Comparison of ENCODE assay signal across 8 cellular contexts in genomic region chr1:244075247-244075722, GRCh38. TPM values are rescaled to one million over a fixed set of nuclear protein-coding genes. Genes with fewer than 3 reads are reported as not detected.
DNase-seq lines count a peak whose midpoint lies in the region; ATAC-seq and TF ChIP-seq lines count a peak whose summit lies in the region.
"Had no signal": no experiment of that assay in that cellular context is flagged by ENCODE, and none has a peak within 500 bp of the region (broad histone marks: within the 10 kb centered on the region; RNA-seq: fewer than 3 reads in every experiment).

No MANE protein-coding gene starts in this region.

- no peak overlapping the region for H3K9ac ChIP-seq in neural progenitor cell

- peak; percentile 48 for ATAC-seq in GM18519 (IDR thresholded peaks at IDR 0.05; ENCODE audit: low FRiP score, unreplicated experiment)
- peak; percentile 19 for ATAC-seq in HG02588 (IDR thresholded peaks at IDR 0.05; ENCODE audit: unreplicated experiment)
- ATAC-seq in right lobe of liver, result no peak

- no peaks in the 10 kb centered on the region for H3K36me3 ChIP-seq in neural progenitor cell
- H3K36me3 ChIP-seq in right lobe of liver, result no peaks in the 10 kb centered on the region

- H3K4me1 Mint-ChIP-seq in activated T-helper 1 cell treated with anti-CD3 and anti-CD28 coated beads, Interleukin-12 subunit alpha, Interleukin-12 subunit beta, Interleukin-2, Interleukin-4 antibody, amounts not matched to agents 30 ng/mL and 10 ng/mL and 1 ng/mL, durations not matched to agents 14 hours and 24 hours and 36 hours (ENCODE audit: low read depth), result peaks cover 22% of the 10 kb centered on the region
- H3K4me1 Mint-ChIP-seq in neural progenitor cell (peaks cover 14% of the 10 kb centered on the region), mesothelial cell of epicardium (peaks cover 12% of the 10 kb centered on the region)

- no peaks in the 10 kb centered on the region for H3K27me3 ChIP-seq in neural progenitor cell
- no peaks in the 10 kb centered on the region for H3K27me3 ChIP-seq in right lobe of liver

- peaks cover 15% of the 10 kb centered on the region for H3K27me3 Mint-ChIP-seq in activated T-helper 1 cell treated with anti-CD3 and anti-CD28 coated beads, Interleukin-12 subunit alpha, Interleukin-12 subunit beta, Interleukin-2, Interleukin-4 antibody, amounts not matched to agents 30 ng/mL and 10 ng/mL and 1 ng/mL, durations not matched to agents 14 hours and 24 hours and 36 hours (ENCODE audit: insufficient read depth)
- H3K27me3 Mint-ChIP-seq in neural progenitor cell (ENCODE audit: insufficient read depth, low read depth) (peaks cover 2% of the 10 kb centered on the region), mesothelial cell of epicardium (ENCODE audit: low read depth) (peaks cover 14% of the 10 kb centered on the region)

- H3F3A ChIP-seq in neural progenitor cell (ENCODE audit: low read depth), result no peaks in the 10 kb centered on the region

- 46% methylated on average over 8 of the region's 8 CpGs for WGBS in right lobe of liver (ENCODE audit: insufficient coverage, low coverage, low lambda C conversion rate, missing lambda C conversion rate)

- no peaks in the 10 kb centered on the region for H3K4me1 ChIP-seq in neural progenitor cell
- no peaks in the 10 kb centered on the region for H3K4me1 ChIP-seq in right lobe of liver

- H3K9me3 ChIP-seq in neural progenitor cell (ENCODE audit: low read depth) (no peaks in the 10 kb centered on the region), right lobe of liver (no peaks in the 10 kb centered on the region)

- H3K36me3 Mint-ChIP-seq in activated T-helper 1 cell treated with anti-CD3 and anti-CD28 coated beads, Interleukin-12 subunit alpha, Interleukin-12 subunit beta, Interleukin-2, Interleukin-4 antibody, amounts not matched to agents 30 ng/mL and 10 ng/mL and 1 ng/mL, durations not matched to agents 14 hours and 24 hours and 36 hours (ENCODE audit: low read depth), result no peaks in the 10 kb centered on the region
- H3K36me3 Mint-ChIP-seq in neural progenitor cell (no peaks in the 10 kb centered on the region), mesothelial cell of epicardium (no peaks in the 10 kb centered on the region)

- peak overlapping the region; percentile 78 for H2AFZ ChIP-seq in neural progenitor cell (replicated peaks)

- H3K27ac ChIP-seq in neural progenitor cell (no peak overlapping the region), right lobe of liver (no peak overlapping the region)

- no peak overlapping the region for H3K4me3 ChIP-seq in neural progenitor cell
- H3K4me3 ChIP-seq in right lobe of liver, result no peak overlapping the region

- TF ChIP-seq CTCF in neural progenitor cell (IDR thresholded peaks at IDR 0.05) (no peak), right lobe of liver (IDR thresholded peaks at IDR 0.05) (no peak), mesothelial cell of epicardium (IDR thresholded peaks at IDR 0.05; ENCODE audit: unreplicated experiment) (no peak)

- H3K79me2 ChIP-seq in neural progenitor cell (ENCODE audit: low read depth), result no peaks in the 10 kb centered on the region

- peak overlapping the region; percentile 72 for H3K4me3 Mint-ChIP-seq in activated T-helper 1 cell treated with anti-CD3 and anti-CD28 coated beads, Interleukin-12 subunit alpha, Interleukin-12 subunit beta, Interleukin-2, Interleukin-4 antibody, amounts not matched to agents 30 ng/mL and 10 ng/mL and 1 ng/mL, durations not matched to agents 14 hours and 24 hours and 36 hours
- H3K4me3 Mint-ChIP-seq in neural progenitor cell, result no peak overlapping the region
- H3K4me3 Mint-ChIP-seq in mesothelial cell of epicardium, result no peak overlapping the region

- DNase-seq in activated T-helper 1 cell treated with anti-CD3 and anti-CD28 coated beads, Interleukin-12 subunit alpha, Interleukin-12 subunit beta, Interleukin-2, Interleukin-4 antibody, amounts not matched to agents 30 ng/mL and 10 ng/mL and 1 ng/mL, durations not matched to agents 14 hours and 24 hours and 36 hours (ENCODE audit: low spot score), result no peak
- DNase-seq in neural progenitor cell (ENCODE audit: low spot score) (no peak), right lobe of liver (no peak), mesothelial cell of epicardium (ENCODE audit: low spot score in 2 of 2, unreplicated experiment in 2 of 2) (no peak), midbrain (lab: John Stamatoyannopoulos, UW) (no peak)
- DNase-seq: NCI-H187 treated with DMSO at 0.1 percent for 48 hours had no signal

- TF ChIP-seq POLR2A in right lobe of liver (IDR thresholded peaks at IDR 0.05), result no peak

- H3K4me2 ChIP-seq in neural progenitor cell, result no peak overlapping the region

- H4K20me1 ChIP-seq in neural progenitor cell (ENCODE audit: low read depth), result no peaks in the 10 kb centered on the region

- peak overlapping the region; percentile 53 for H3K27ac Mint-ChIP-seq in activated T-helper 1 cell treated with anti-CD3 and anti-CD28 coated beads, Interleukin-12 subunit alpha, Interleukin-12 subunit beta, Interleukin-2, Interleukin-4 antibody, amounts not matched to agents 30 ng/mL and 10 ng/mL and 1 ng/mL, durations not matched to agents 14 hours and 24 hours and 36 hours
- H3K27ac Mint-ChIP-seq in neural progenitor cell (peak overlapping the region; percentile 35), mesothelial cell of epicardium (no peak overlapping the region)

- no peaks in the 10 kb centered on the region for H3K9me3 Mint-ChIP-seq in activated T-helper 1 cell treated with anti-CD3 and anti-CD28 coated beads, Interleukin-12 subunit alpha, Interleukin-12 subunit beta, Interleukin-2, Interleukin-4 antibody, amounts not matched to agents 30 ng/mL and 10 ng/mL and 1 ng/mL, durations not matched to agents 14 hours and 24 hours and 36 hours
- H3K9me3 Mint-ChIP-seq in neural progenitor cell (no peaks in the 10 kb centered on the region), mesothelial cell of epicardium (no peaks in the 10 kb centered on the region)

- intact Hi-C loops in activated T-helper 1 cell treated with anti-CD3 and anti-CD28 coated beads, Interleukin-12 subunit alpha, Interleukin-12 subunit beta, Interleukin-2, Interleukin-4 antibody, amounts not matched to agents 30 ng/mL and 10 ng/mL and 1 ng/mL, durations not matched to agents 14 hours and 24 hours and 36 hours (cut with micrococcal nuclease), result loop anchor here (1.0 kb wide), 1 partner anchor 27 kb away; no protein-coding TSS in a partner anchor
- intact Hi-C loops in right lobe of liver (cut with DNase I), result no loop called here

RNA-seq across cellular contexts. Expression of gene ZBTB18, which starts 24.2 kb away (rescaled TPM):
- total RNA-seq in activated T-helper 1 cell treated with anti-CD3 and anti-CD28 coated beads, Interleukin-12 subunit alpha, Interleukin-12 subunit beta, Interleukin-2, Interleukin-4 antibody, amounts not matched to agents 30 ng/mL and 10 ng/mL and 1 ng/mL, durations not matched to agents 14 hours and 24 hours and 36 hours, result 5.3 and 5.7 TPM in 2 replicates
- total RNA-seq in neural progenitor cell (ENCODE audit: low replicate concordance), result 26.8 and 30.1 TPM in 2 replicates
- total RNA-seq in right lobe of liver, result 10 to 100 TPM in 3 of 6 experiments, 1 to 10 TPM in 3; 9.0 to 16.1 (median 10.0) TPM
- total RNA-seq in mesothelial cell of epicardium, result 41.6 to 43.8 TPM (median 42.5 TPM) in 3 replicates

Comparison
In these comparisons a context has a peak if more than half of its experiments do, and no peak if none do; other contexts are left out.
1. ATAC-seq: peak in GM18519 (single experiment) and HG02588 (single experiment); none in right lobe of liver (0 of 4).